Comparison of ENCODE assay signal across 23 cellular contexts in the genomic region with DNA sequence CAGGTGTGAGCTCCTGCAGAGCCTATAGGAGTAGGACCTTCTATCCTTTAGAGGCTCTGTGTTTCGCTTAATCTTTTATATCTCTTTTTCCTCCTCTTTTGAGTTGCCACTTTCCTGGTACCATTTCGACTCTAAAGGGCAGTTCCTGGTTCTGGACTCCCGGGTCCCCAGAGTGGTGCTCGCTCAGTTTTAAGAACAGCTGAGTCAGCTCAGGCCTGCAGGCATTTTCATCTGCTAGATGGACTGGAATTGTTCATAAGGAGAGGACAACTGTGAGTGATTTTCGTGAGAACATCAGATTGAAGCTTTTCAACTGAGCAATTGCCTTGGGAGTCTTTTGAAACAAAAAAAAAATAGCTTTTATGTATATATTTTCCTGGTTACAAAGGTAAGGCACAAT. TPM values are rescaled to one million over a fixed set of nuclear protein-coding genes. Genes with fewer than 3 reads are reported as not detected.
"Had no signal": no experiment of that assay in that cellular context is flagged by ENCODE, and none has a peak within 500 bp of the region (broad histone marks: within the 10 kb centered on the region; RNA-seq: fewer than 3 reads in every experiment).

No MANE protein-coding gene starts in this region.

- H3K27me3 Mint-ChIP-seq: activated CD4-positive, alpha-beta T cell treated with anti-CD3 and anti-CD28 coated beads, Interleukin-2, amount 10 ng/mL, durations not matched to agents 7 days and 5 days had no signal

- H3K27ac ChIP-seq: ascending aorta had no signal

- H3K4me1 ChIP-seq: ascending aorta had no signal

- H3K9me3 Mint-ChIP-seq: activated CD4-positive, alpha-beta T cell treated with anti-CD3 and anti-CD28 coated beads, Interleukin-2, amount 10 ng/mL, durations not matched to agents 7 days and 5 days; activated naive CD4-positive, alpha-beta T cell treated with anti-CD3 and anti-CD28 coated beads, Interleukin-2, amount 10 ng/mL, durations not matched to agents 7 days and 5 days; activated T-cell treated with anti-CD3 and anti-CD28 coated beads, Interleukin-2, amount 50 U/mL, for 4 hours had no signal

- H3K27ac Mint-ChIP-seq: activated CD4-positive, alpha-beta T cell treated with anti-CD3 and anti-CD28 coated beads, Interleukin-2, amount 10 ng/mL, durations not matched to agents 7 days and 5 days; activated CD8-positive, alpha-beta T cell treated with anti-CD3 and anti-CD28 coated beads, Interleukin-2, amount 10 ng/mL, durations not matched to agents 7 days and 5 days; activated naive CD4-positive, alpha-beta T cell treated with anti-CD3 and anti-CD28 coated beads, Interleukin-2, amount 10 ng/mL, durations not matched to agents 7 days and 5 days; stimulated activated memory B cell treated with anti-CD40 and anti-IgM and Interleukin-4, amounts not matched to agents 10 μg/mL and 1 μg/mL and 100 μg/mL, for 72 hours had no signal

- H3K27me3 ChIP-seq: ascending aorta, ovary, testis, upper lobe of left lung had no signal

- H3K4me1 Mint-ChIP-seq: activated naive CD4-positive, alpha-beta T cell treated with anti-CD3 and anti-CD28 coated beads, Interleukin-2, amount 10 ng/mL, durations not matched to agents 7 days and 5 days had no signal

- H3K36me3 ChIP-seq: ascending aorta, ovary, upper lobe of left lung had no signal

- H3K36me3 Mint-ChIP-seq: activated naive CD4-positive, alpha-beta T cell treated with anti-CD3 and anti-CD28 coated beads, Interleukin-2, amount 10 ng/mL, durations not matched to agents 7 days and 5 days; stimulated activated memory B cell treated with anti-CD40 and anti-IgM and Interleukin-4, amounts not matched to agents 10 μg/mL and 1 μg/mL and 100 μg/mL, for 72 hours had no signal

- DNase-seq: activated CD4-positive, alpha-beta T cell treated with anti-CD3 and anti-CD28 coated beads, Interleukin-2, amount 10 ng/mL, durations not matched to agents 7 days and 5 days; activated CD8-positive, alpha-beta T cell treated with anti-CD3 and anti-CD28 coated beads, Interleukin-2, amount 10 ng/mL, durations not matched to agents 7 days and 5 days; activated effector memory CD4-positive, alpha-beta T cell treated with Interleukin-2 at 50 U/mL for 16 hours; activated naive CD4-positive, alpha-beta T cell treated with anti-CD3 and anti-CD28 coated beads, Interleukin-2, amount 10 ng/mL, durations not matched to agents 7 days and 5 days; activated T-cell treated with anti-CD3 and anti-CD28 coated beads, Interleukin-2, amount 50 U/mL, for 4 hours; effector memory CD4-positive, alpha-beta T cell; foreskin fibroblast; hippocampal formation; midbrain; ovary; stimulated activated CD4-positive, alpha-beta T cell treated with anti-CD3 and anti-CD28 coated beads, Interleukin-4, amount 100 ng/mL, for 4 hours; testis; upper lobe of left lung had no signal

- H3K9me3 ChIP-seq: ascending aorta, ovary, testis, upper lobe of left lung had no signal

- ATAC-seq: activated CD4-positive, CD25-positive, alpha-beta regulatory T cell treated with anti-CD3 and anti-CD28 coated beads, Interleukin-2, amount 50 U/mL, for 24 hours; activated CD8-positive, alpha-beta T cell treated with anti-CD3 and anti-CD28 coated beads, Interleukin-2, amount 10 ng/mL, durations not matched to agents 7 days and 5 days; activated T-cell treated with anti-CD3 and anti-CD28 coated beads, Interleukin-2, amount 50 U/mL, for 4 hours; left lobe of liver; sciatic nerve; stimulated activated memory B cell treated with anti-CD40 and anti-IgM and Interleukin-4, amounts not matched to agents 10 μg/mL and 1 μg/mL and 100 μg/mL, for 72 hours had no signal

- H3K4me3 ChIP-seq: ascending aorta, ovary, testis, upper lobe of left lung had no signal

- H3K4me3 Mint-ChIP-seq: activated CD4-positive, alpha-beta T cell treated with anti-CD3 and anti-CD28 coated beads, Interleukin-2, amount 10 ng/mL, durations not matched to agents 7 days and 5 days; activated CD8-positive, alpha-beta T cell treated with anti-CD3 and anti-CD28 coated beads, Interleukin-2, amount 10 ng/mL, durations not matched to agents 7 days and 5 days; activated naive CD4-positive, alpha-beta T cell treated with anti-CD3 and anti-CD28 coated beads, Interleukin-2, amount 10 ng/mL, durations not matched to agents 7 days and 5 days; activated T-cell treated with anti-CD3 and anti-CD28 coated beads, Interleukin-2, amount 50 U/mL, for 4 hours; stimulated activated memory B cell treated with anti-CD40 and anti-IgM and Interleukin-4, amounts not matched to agents 10 μg/mL and 1 μg/mL and 100 μg/mL, for 72 hours had no signal

RNA-seq across cellular contexts. Expression of gene BCO1, which starts 1.2 kb away (rescaled TPM):
- total RNA-seq: activated CD4-positive, alpha-beta T cell treated with anti-CD3 and anti-CD28 coated beads, Interleukin-2, amount 10 ng/mL, durations not matched to agents 7 days and 5 days; activated CD8-positive, alpha-beta T cell treated with anti-CD3 and anti-CD28 coated beads, Interleukin-2, amount 10 ng/mL, durations not matched to agents 7 days and 5 days; activated T-cell treated with anti-CD3 and anti-CD28 coated beads, Interleukin-2, amount 50 U/mL, for 4 hours; ascending aorta; bronchial epithelial cell; lung microvascular endothelial cell; myocyte; sciatic nerve; T-helper 1 cell treated with Interleukin-12 subunit alpha and Interleukin-12 subunit beta and Interleukin-4 antibody, amounts not matched to agents 30 ng/mL and 1 ng/mL, for 36 hours had no signal
- polyA plus RNA-seq: neural cell had no signal
